In genomic region chr1:28751315-28752056, GRCh38 we compare ENCODE assay signal across 11 cellular contexts. TPM values are rescaled to one million over a fixed set of nuclear protein-coding genes. Genes with fewer than 3 reads are reported as not detected.
DNase-seq lines count a peak whose midpoint lies in the region; ATAC-seq, FAIRE-seq and TF ChIP-seq lines count a peak whose summit lies in the region.
"Had no signal": no experiment of that assay in that cellular context is flagged by ENCODE, and none has a peak within 500 bp of the region (broad histone marks: within the 10 kb centered on the region; RNA-seq: fewer than 3 reads in every experiment).

No MANE protein-coding gene starts in this region.

- ATAC-seq in K562 (no peak), right lobe of liver (peak; percentile 48 to 73 (median 62)), GM18520 (IDR thresholded peaks at IDR 0.05; ENCODE audit: unreplicated experiment) (no peak), GM19351 (IDR thresholded peaks at IDR 0.05; ENCODE audit: unreplicated experiment) (no peak)

- H3K36me3 ChIP-seq in BJ (ENCODE audit: control insufficient read depth, insufficient read depth, low read length) (peaks cover 1% of the 10 kb centered on the region), HUES48 (ENCODE audit: control insufficient read depth, insufficient read depth, low read length) (peaks cover 69% of the 10 kb centered on the region), K562 (ENCODE audit: control insufficient read depth, insufficient read depth, low read length) (peaks cover 80% of the 10 kb centered on the region), right lobe of liver (peaks cover 0 to 10% (median 0%) of the 10 kb centered on the region in 4 donors)

- no peak overlapping the region for H2AFZ ChIP-seq in K562 (ENCODE audit: low read depth, low read length)

- peaks cover 54% of the 10 kb centered on the region for H4K20me1 ChIP-seq in K562 (replicated peaks; ENCODE audit: control insufficient read depth, insufficient read depth, low read length)

- POLR2A ChIA-PET in BJ (lab: Charles Lee), result no interaction called here
- POLR2A ChIA-PET in K562 (lab: Yijun Ruan, JAX), result interaction anchor here (0.6 to 6.5 kb wide), 20 partner anchors 9 to 172 kb away, joined by 3 to 47 read pairs (median 4); partner anchors contain the start of genes GMEB1, RNU11, TAF12 and YTHDF2

- H3K4me1 ChIP-seq in HUES48 (ENCODE audit: control insufficient read depth, insufficient read depth, low read length) (peaks cover 24% of the 10 kb centered on the region), K562 (replicated peaks in 1 of 2; ENCODE audit: control insufficient read depth in 2 of 2, insufficient read depth in 2 of 2, low read length in 2 of 2) (peaks cover 28 to 43% of the 10 kb centered on the region in 2 experiments), right lobe of liver (peaks cover 0 to 28% (median 0%) of the 10 kb centered on the region in 4 donors)

- intact Hi-C loops in K562 (cut with micrococcal nuclease) (no loop called here), right lobe of liver (cut with DNase I) (no loop called here)

- H3K9ac ChIP-seq in HUES48 (ENCODE audit: low read depth, low read length) (no peak overlapping the region), K562 (ENCODE audit: insufficient read depth in 1 of 2, low read depth in 2 of 2, low read length in 2 of 2) (no peak overlapping the region)

- no peak for TF ChIP-seq RAD21 in K562 (CRISPR knock-in tag; conservative IDR thresholded peaks at IDR 0.05 in 1 of 2, IDR thresholded peaks at IDR 0.05 in 1 of 2)

- H3K9me3 ChIP-seq in HUES48 (ENCODE audit: control insufficient read depth, insufficient read depth, low read length) (no peaks in the 10 kb centered on the region), K562 (replicated peaks; ENCODE audit: control insufficient read depth, insufficient read depth, low read depth, low read length) (no peaks in the 10 kb centered on the region), right lobe of liver (no peaks in the 10 kb centered on the region)
- H3K9me3 ChIP-seq: Caco-2, suprapubic skin had no signal

- no peak; the same call in 1 of the 2 replicates for TF ChIP-seq EP300 in K562 (IDR thresholded peaks at IDR 0.05; ENCODE audit: low read length)

- H3K79me2 ChIP-seq in K562 (ENCODE audit: control insufficient read depth, insufficient read depth, low read length), result peaks cover 100% of the 10 kb centered on the region

- peak; percentile 27 for DNase-seq in BJ (ENCODE audit: low read depth)
- peak in 2 of 4 experiments; percentile 31 to 40 for DNase-seq in K562 (ENCODE audit: extremely low read depth in 1 of 4, low spot score in 3 of 4)
- DNase-seq in right lobe of liver, result no peak
- no peak for DNase-seq in mucosa of gallbladder (ENCODE audit: low spot score)
- no peak for DNase-seq in NCI-H146 treated with DMSO at 0.1 percent for 48 hours (lab: John Stamatoyannopoulos, UW; ENCODE audit: unreplicated experiment)
- DNase-seq: activated naive CD8-positive, alpha-beta T cell treated with anti-CD3 and anti-CD28 coated beads, Interleukin-2, amount 10 ng/mL, durations not matched to agents 7 days and 5 days; Caco-2 had no signal

- H3K27ac ChIP-seq in HUES48 (ENCODE audit: low read depth, low read length) (peak overlapping the region; percentile 53), K562 (ENCODE audit: extremely low read depth, low read depth, low read length) (no peak overlapping the region), right lobe of liver (no peak overlapping the region)
- H3K27ac ChIP-seq: suprapubic skin had no signal

- no peaks in the 10 kb centered on the region for H3K9me1 ChIP-seq in K562 (ENCODE audit: control insufficient read depth, insufficient read depth, low read length)

- in situ Hi-C loops in K562 (cut with MboI), result no loop called here

- peak overlapping the region; percentile 33 for H3K4me2 ChIP-seq in K562 (ENCODE audit: insufficient read depth, low read length)

- no peak overlapping the region for H3K4me3 ChIP-seq in BJ (ENCODE audit: low read depth, low read length)
- no peak overlapping the region for H3K4me3 ChIP-seq in HUES48 (ENCODE audit: low read depth, low read length)
- H3K4me3 ChIP-seq in K562, result no peak overlapping the region
- H3K4me3 ChIP-seq in right lobe of liver, result no peak overlapping the region
- H3K4me3 ChIP-seq: suprapubic skin had no signal

- H3K27me3 ChIP-seq in BJ (ENCODE audit: control insufficient read depth, insufficient read depth, low read length) (no peaks in the 10 kb centered on the region), HUES48 (ENCODE audit: control insufficient read depth, insufficient read depth, low read length) (no peaks in the 10 kb centered on the region), K562 (ENCODE audit: control insufficient read depth in 2 of 2, insufficient read depth in 2 of 2, low read length in 2 of 2) (no peaks in the 10 kb centered on the region), right lobe of liver (no peaks in the 10 kb centered on the region)
- H3K27me3 ChIP-seq: suprapubic skin had no signal

- WGBS in K562 (ENCODE audit: insufficient coverage, low coverage, missing lambda C conversion rate), result 0% methylated on average over 2 of the region's 2 CpGs
- WGBS in right lobe of liver (ENCODE audit: insufficient coverage, low coverage, low lambda C conversion rate, missing lambda C conversion rate), result 24% methylated on average over 2 of the region's 2 CpGs

- CTCF ChIA-PET in BJ (lab: Yijun Ruan, JAX) (interaction anchor here (0.6 to 3.3 kb wide), 6 partner anchors 10 to 459 kb away, joined by 3 to 14 read pairs (median 4); partner anchors contain the start of gene YTHDF2), K562 (lab: Yijun Ruan, JAX; ENCODE audit: low intra/inter-chr PET ratio) (no interaction called here)

- FAIRE-seq in K562 (lab: Jason Lieb, UNC), result no peak

- TSS peak; percentile 8 for BruUV-seq in K562 (replicated peaks; lab: Mats Ljungman, UMichigan)

- TF ChIP-seq CTCF in BJ (IDR thresholded peaks at IDR 0.05; ENCODE audit: insufficient read depth, low read depth, low read length) (no peak), K562 (IDR thresholded peaks at IDR 0.05 in 2 of 3, conservative IDR thresholded peaks at IDR 0.05 in 1 of 3; ENCODE audit: insufficient read depth in 2 of 3, low read depth in 1 of 3, low read length in 3 of 3) (no peak), right lobe of liver (IDR thresholded peaks at IDR 0.05) (no peak)

- TF ChIP-seq POLR2A in K562 (conservative IDR thresholded peaks at IDR 0.05) (no peak), right lobe of liver (IDR thresholded peaks at IDR 0.05) (no peak)

TF ChIP-seq in K562, 482 proteins besides CTCF, POLR2A, EP300 and RAD21 (continues in another document):
- TF ChIP-seq GATAD2B (IDR thresholded peaks at IDR 0.05; ENCODE audit: borderline replicate concordance) (peak; percentile 6; the same call in 1 of the 2 replicates), TEAD4 (IDR thresholded peaks at IDR 0.05; ENCODE audit: low read length) (peak; percentile 55), TEAD4 (CRISPR knock-in tag; IDR thresholded peaks at IDR 0.05; ENCODE audit: borderline replicate concordance) (no peak), ATF3 (IDR thresholded peaks at IDR 0.05) (peak; percentile 85), ATF3 (CRISPR knock-in tag; conservative IDR thresholded peaks at IDR 0.05) (peak; percentile 76), JUND (IDR thresholded peaks at IDR 0.05; ENCODE audit: borderline replicate concordance, low read depth, low read length) (peak; percentile 89), JUND (tag; IDR thresholded peaks at IDR 0.05; ENCODE audit: borderline replicate concordance, low read depth, low read length) (peak; percentile 85; the same call in 2 of the 3 replicates), TFAM (CRISPR knock-in tag; conservative IDR thresholded peaks at IDR 0.05) (no peak), TEAD1 (CRISPR knock-in tag; IDR thresholded peaks at IDR 0.05) (peak in 1 of 2 experiments; percentile 76; a peak in 2 of 4 replicates), TCF3 (CRISPR knock-in tag; IDR thresholded peaks at IDR 0.05) (peak; percentile 62), ZNF707 (CRISPR knock-in tag; conservative IDR thresholded peaks at IDR 0.05) (no peak), SMARCE1 (IDR thresholded peaks at IDR 0.05) (peak; percentile 76; the same call in 1 of the 2 replicates)

RNA-seq across cellular contexts. Expression of gene YTHDF2, which starts 14.7 kb away (rescaled TPM):
- 45.9 and 68.2 TPM in 2 replicates for polyA plus RNA-seq in BJ (2011; rRNA removed)
- 77.9 and 86.8 TPM in 2 replicates for polyA minus RNA-seq in BJ (2011; rRNA and poly(A)+ RNA removed)
- total RNA-seq in K562 (2011; cell fraction: chromatin; rRNA removed; ENCODE audit: low replicate concordance), result 126 and 137 TPM in 2 replicates
- 82.2 and 85.3 TPM in 2 replicates for total RNA-seq in K562 (2011; cell fraction: nucleolus; rRNA removed)
- total RNA-seq in K562 (2011; cell fraction: nucleoplasm; rRNA removed), result 85.5 and 90.5 TPM in 2 replicates
- 48.2 and 76.6 TPM in 2 replicates for total RNA-seq in K562 (2014; rRNA removed)
- total RNA-seq in K562 (2014; rRNA removed; fragmentation: Illumina TruSeq; extraction: Trizol), result 88.3 and 101 TPM in 2 replicates
- 78.5 and 83.3 TPM in 2 replicates for total RNA-seq in K562 (2015; rRNA removed; fragmentation: Illumina TruSeq; extraction: Trizol)
- 111 and 114 TPM in 2 replicates for total RNA-seq in K562 (2021)
- polyA plus RNA-seq in K562 (2011; rRNA removed), result 82.5 and 89.9 TPM in 2 replicates
- 71.0 and 71.9 TPM in 2 replicates for polyA plus RNA-seq in K562 (2011; cell fraction: cytosol; rRNA removed)
- polyA plus RNA-seq in K562 (2011; cell fraction: nucleus; rRNA removed), result 72.6 and 79.1 TPM in 2 replicates
- polyA plus RNA-seq in K562 (2012), result 72.9 and 78.1 TPM in 2 replicates
- 91.5 and 97.8 TPM in 2 replicates for polyA plus RNA-seq in K562 (2014; fragmentation: Illumina TruSeq; extraction: Trizol)
- polyA plus RNA-seq in K562 (2014; fragmentation: Nextera tagmentation; extraction: Ambion mirVana), result 10 to 100 TPM; 41.0 to 47.2 TPM
- polyA plus RNA-seq in K562 (2014; rRNA removed), result 53.4 and 58.7 TPM in 2 replicates
- polyA minus RNA-seq in K562 (2011; rRNA and poly(A)+ RNA removed), result 116 and 160 TPM in 2 replicates
- polyA minus RNA-seq in K562 (2011; cell fraction: cytosol; rRNA and poly(A)+ RNA removed), result 67.3 and 97.6 TPM in 2 replicates
- 25.8 and 45.0 TPM in 2 replicates for polyA minus RNA-seq in K562 (2011; cell fraction: nucleus; rRNA and poly(A)+ RNA removed)
- total RNA-seq in right lobe of liver, result 10 to 100 TPM; 21.8 to 43.2 (median 31.7) TPM
- 52.0 TPM for total RNA-seq in mucosa of gallbladder

Comparison
In these comparisons a context has a peak if more than half of its experiments do, and no peak if none do; other contexts are left out.
1. ATAC-seq: peak in right lobe of liver (4 of 4); none in K562 (single experiment), GM18520 (single experiment) and GM19351 (single experiment).